In genomic region chr1:206960676-206961386, GRCh38 we compare ENCODE assay signal across 1 cellular context.
TF ChIP-seq lines count a peak whose summit lies in the region.

No MANE protein-coding gene starts in this region.

TF ChIP-seq in SK-N-SH, 30 proteins besides CTCF, POLR2A, EP300 and RAD21 (continued from another document):
- TF ChIP-seq EZH2phosphoT487 (IDR thresholded peaks at IDR 0.05; ENCODE audit: borderline replicate concordance, low read depth): no peak
